8 cellular contexts compared by ENCODE assay signal in the genomic region with DNA sequence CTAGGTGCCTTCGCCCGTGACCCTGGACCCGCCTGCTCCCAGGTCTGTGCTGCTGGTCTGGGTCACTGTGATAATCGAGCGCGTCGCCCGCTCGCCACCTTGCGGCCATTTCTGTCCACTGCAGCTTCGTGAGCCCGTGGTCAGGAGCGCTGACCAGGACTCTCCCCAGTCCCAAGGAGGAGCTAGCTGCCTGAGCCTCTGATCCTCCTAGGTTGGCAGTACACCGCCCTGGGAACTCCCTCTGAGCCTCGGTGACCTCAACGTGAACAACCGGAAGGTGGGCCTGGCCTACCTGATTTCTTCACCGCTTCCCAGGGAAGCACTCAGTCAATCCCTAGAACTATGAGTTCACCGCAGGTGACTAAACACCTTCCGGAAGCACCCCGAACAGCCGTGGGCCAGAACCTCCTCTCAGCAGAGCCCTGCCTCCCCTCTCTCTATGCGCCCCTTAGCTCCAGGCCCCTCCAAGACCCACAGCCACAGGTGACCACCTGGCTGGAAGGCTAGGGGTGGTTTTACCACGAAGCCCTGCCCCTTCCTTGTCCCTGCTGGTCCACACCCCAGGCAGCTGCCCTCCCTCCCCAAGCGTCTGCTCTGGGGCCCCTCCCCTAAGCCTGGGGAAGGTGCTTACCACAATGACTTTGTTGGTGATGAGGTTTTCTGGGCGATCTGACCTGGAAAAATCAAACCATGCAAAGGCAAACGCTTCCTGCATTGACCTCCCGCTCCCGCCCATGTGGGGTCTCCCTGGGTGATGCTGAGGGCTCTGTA. TPM values are rescaled to one million over a fixed set of nuclear protein-coding genes. Genes with fewer than 3 reads are reported as not detected.
DNase-seq lines count a peak whose midpoint lies in the region; ATAC-seq and TF ChIP-seq lines count a peak whose summit lies in the region.

No MANE protein-coding gene starts in this region.

- no peaks in the 10 kb centered on the region for H3K36me3 ChIP-seq in colonic mucosa

- DNase-seq in ELR (ENCODE audit: low read depth), result peak; percentile 68
- peak; percentile 78 for DNase-seq in LoVo (ENCODE audit: low spot score)
- DNase-seq in colonic mucosa, result peak; percentile 82
- DNase-seq in left colon, result peak; percentile 77 to 86
- DNase-seq in stimulated activated CD4-positive, alpha-beta T cell treated with anti-CD3 and anti-CD28 coated beads, Interleukin-4, amount 100 ng/mL, for 1 hour, result peak; percentile 46
- no peak for DNase-seq in SIG-M5 treated with dmso at 0.1 percent for 504 hours (lab: John Stamatoyannopoulos, UW; ENCODE audit: unreplicated experiment)

- H3K27ac ChIP-seq in VCaP (no peak overlapping the region), colonic mucosa (peak overlapping the region; percentile 10)

- no peaks in the 10 kb centered on the region for H3K27me3 ChIP-seq in colonic mucosa

- intact Hi-C loops in colonic mucosa (cut with DNase I), result loop anchor here (5.0 kb wide), 1 partner anchor 48 kb away; no protein-coding TSS in a partner anchor
- intact Hi-C loops in left colon (cut with DNase I, micrococcal nuclease), result no loop called here

- peaks cover 4% of the 10 kb centered on the region for H3K4me1 ChIP-seq in colonic mucosa

- no peak overlapping the region for H3K4me3 ChIP-seq in colonic mucosa

- no peaks in the 10 kb centered on the region for H3K9me3 ChIP-seq in colonic mucosa

- TF ChIP-seq CTCF in VCaP (conservative IDR thresholded peaks at IDR 0.05) (peak; percentile 95), colonic mucosa (IDR thresholded peaks at IDR 0.05) (peak; percentile 91)

- peak; percentile 88 for ATAC-seq in left colon
- ATAC-seq in GM21717 (IDR thresholded peaks at IDR 0.05; ENCODE audit: unreplicated experiment), result no peak

- peak overlapping the region; percentile 16 to 42 for H3K9ac ChIP-seq in colonic mucosa (ENCODE audit: low read depth in 2 of 2, low read length in 2 of 2)

RNA-seq across cellular contexts. Expression of gene PLA2G4D, which starts 9.7 kb away (rescaled TPM):
- total RNA-seq in colonic mucosa (under 1 TPM; 0.24 to 0.27 TPM), left colon (under 1 TPM; 0.18 to 0.31 TPM)
